Comparison of ENCODE assay signal across 1 cellular context in the genomic region with DNA sequence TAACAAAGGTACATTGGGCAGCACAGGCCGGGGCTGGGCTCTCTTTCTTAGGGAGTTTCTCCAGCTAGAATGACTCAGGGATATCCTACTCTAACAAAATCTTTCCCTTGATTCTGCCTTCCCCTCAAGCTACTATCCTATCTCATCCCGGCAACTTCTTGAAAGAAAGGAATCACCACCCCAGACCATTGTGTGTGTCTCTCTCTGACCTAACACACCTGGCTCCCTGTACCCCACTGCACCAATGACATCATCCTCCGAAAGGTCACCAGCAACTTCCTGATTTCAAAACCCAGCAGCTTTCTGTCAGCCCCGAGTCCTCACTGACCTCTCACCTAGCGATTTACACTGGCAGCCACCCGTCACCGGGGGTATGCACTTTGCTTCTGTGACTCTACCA.
TF ChIP-seq lines count a peak whose summit lies in the region.

No MANE protein-coding gene starts in this region.

TF ChIP-seq in HepG2, 621 proteins besides CTCF, POLR2A, EP300 and RAD21 (continued from another document and continues in another):
- TF ChIP-seq, protein P1, sequence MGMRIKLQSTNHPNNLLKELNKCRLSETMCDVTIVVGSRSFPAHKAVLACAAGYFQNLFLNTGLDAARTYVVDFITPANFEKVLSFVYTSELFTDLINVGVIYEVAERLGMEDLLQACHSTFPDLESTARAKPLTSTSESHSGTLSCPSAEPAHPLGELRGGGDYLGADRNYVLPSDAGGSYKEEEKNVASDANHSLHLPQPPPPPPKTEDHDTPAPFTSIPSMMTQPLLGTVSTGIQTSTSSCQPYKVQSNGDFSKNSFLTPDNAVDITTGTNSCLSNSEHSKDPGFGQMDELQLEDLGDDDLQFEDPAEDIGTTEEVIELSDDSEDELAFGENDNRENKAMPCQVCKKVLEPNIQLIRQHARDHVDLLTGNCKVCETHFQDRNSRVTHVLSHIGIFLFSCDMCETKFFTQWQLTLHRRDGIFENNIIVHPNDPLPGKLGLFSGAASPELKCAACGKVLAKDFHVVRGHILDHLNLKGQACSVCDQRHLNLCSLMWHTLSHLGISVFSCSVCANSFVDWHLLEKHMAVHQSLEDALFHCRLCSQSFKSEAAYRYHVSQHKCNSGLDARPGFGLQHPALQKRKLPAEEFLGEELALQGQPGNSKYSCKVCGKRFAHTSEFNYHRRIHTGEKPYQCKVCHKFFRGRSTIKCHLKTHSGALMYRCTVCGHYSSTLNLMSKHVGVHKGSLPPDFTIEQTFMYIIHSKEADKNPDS (CRISPR knock-in tag; IDR thresholded peaks at IDR 0.05): no peak
- TF ChIP-seq, protein P2, sequence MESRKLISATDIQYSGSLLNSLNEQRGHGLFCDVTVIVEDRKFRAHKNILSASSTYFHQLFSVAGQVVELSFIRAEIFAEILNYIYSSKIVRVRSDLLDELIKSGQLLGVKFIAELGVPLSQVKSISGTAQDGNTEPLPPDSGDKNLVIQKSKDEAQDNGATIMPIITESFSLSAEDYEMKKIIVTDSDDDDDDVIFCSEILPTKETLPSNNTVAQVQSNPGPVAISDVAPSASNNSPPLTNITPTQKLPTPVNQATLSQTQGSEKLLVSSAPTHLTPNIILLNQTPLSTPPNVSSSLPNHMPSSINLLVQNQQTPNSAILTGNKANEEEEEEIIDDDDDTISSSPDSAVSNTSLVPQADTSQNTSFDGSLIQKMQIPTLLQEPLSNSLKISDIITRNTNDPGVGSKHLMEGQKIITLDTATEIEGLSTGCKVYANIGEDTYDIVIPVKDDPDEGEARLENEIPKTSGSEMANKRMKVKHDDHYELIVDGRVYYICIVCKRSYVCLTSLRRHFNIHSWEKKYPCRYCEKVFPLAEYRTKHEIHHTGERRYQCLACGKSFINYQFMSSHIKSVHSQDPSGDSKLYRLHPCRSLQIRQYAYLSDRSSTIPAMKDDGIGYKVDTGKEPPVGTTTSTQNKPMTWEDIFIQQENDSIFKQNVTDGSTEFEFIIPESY (CRISPR knock-in tag; IDR thresholded peaks at IDR 0.05): peak; percentile 37; the same call in 1 of the 2 replicates
- TF ChIP-seq, protein P3, sequence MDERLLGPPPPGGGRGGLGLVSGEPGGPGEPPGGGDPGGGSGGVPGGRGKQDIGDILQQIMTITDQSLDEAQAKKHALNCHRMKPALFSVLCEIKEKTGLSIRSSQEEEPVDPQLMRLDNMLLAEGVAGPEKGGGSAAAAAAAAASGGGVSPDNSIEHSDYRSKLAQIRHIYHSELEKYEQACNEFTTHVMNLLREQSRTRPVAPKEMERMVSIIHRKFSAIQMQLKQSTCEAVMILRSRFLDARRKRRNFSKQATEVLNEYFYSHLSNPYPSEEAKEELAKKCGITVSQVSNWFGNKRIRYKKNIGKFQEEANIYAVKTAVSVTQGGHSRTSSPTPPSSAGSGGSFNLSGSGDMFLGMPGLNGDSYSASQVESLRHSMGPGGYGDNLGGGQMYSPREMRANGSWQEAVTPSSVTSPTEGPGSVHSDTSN (CRISPR knock-in tag; IDR thresholded peaks at IDR 0.05): no peak
- no peak for TF ChIP-seq ZNF703 (CRISPR knock-in tag; IDR thresholded peaks at IDR 0.05; ENCODE audit: borderline replicate concordance)
- TF ChIP-seq, protein P4, sequence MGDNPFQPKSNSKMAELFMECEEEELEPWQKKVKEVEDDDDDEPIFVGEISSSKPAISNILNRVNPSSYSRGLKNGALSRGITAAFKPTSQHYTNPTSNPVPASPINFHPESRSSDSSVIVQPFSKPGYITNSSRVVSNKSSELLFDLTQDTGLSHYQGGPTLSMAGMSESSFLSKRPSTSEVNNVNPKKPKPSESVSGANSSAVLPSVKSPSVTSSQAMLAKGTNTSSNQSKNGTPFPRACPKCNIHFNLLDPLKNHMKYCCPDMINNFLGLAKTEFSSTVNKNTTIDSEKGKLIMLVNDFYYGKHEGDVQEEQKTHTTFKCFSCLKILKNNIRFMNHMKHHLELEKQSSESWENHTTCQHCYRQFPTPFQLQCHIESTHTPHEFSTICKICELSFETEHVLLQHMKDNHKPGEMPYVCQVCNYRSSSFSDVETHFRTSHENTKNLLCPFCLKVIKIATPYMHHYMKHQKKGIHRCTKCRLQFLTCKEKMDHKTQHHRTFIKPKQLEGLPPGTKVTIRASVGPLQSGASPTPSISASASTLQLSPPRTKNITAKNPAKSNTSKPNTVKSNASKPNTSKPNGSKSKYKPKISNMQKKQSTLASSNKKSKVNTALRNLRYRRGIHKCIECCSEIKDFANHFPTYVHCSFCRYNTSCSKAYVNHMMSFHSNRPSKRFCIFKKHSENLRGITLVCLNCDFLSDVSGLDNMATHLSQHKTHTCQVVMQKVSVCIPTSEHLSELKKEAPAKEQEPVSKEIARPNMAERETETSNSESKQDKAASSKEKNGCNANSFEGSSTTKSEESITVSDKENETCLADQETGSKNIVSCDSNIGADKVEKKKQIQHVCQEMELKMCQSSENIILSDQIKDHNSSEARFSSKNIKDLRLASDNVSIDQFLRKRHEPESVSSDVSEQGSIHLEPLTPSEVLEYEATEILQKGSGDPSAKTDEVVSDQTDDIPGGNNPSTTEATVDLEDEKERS (CRISPR knock-in tag; IDR thresholded peaks at IDR 0.05): 0 out of 2 replicates have a peak, but pooled peaks have one; percentile 66
- TF ChIP-seq, protein P5, sequence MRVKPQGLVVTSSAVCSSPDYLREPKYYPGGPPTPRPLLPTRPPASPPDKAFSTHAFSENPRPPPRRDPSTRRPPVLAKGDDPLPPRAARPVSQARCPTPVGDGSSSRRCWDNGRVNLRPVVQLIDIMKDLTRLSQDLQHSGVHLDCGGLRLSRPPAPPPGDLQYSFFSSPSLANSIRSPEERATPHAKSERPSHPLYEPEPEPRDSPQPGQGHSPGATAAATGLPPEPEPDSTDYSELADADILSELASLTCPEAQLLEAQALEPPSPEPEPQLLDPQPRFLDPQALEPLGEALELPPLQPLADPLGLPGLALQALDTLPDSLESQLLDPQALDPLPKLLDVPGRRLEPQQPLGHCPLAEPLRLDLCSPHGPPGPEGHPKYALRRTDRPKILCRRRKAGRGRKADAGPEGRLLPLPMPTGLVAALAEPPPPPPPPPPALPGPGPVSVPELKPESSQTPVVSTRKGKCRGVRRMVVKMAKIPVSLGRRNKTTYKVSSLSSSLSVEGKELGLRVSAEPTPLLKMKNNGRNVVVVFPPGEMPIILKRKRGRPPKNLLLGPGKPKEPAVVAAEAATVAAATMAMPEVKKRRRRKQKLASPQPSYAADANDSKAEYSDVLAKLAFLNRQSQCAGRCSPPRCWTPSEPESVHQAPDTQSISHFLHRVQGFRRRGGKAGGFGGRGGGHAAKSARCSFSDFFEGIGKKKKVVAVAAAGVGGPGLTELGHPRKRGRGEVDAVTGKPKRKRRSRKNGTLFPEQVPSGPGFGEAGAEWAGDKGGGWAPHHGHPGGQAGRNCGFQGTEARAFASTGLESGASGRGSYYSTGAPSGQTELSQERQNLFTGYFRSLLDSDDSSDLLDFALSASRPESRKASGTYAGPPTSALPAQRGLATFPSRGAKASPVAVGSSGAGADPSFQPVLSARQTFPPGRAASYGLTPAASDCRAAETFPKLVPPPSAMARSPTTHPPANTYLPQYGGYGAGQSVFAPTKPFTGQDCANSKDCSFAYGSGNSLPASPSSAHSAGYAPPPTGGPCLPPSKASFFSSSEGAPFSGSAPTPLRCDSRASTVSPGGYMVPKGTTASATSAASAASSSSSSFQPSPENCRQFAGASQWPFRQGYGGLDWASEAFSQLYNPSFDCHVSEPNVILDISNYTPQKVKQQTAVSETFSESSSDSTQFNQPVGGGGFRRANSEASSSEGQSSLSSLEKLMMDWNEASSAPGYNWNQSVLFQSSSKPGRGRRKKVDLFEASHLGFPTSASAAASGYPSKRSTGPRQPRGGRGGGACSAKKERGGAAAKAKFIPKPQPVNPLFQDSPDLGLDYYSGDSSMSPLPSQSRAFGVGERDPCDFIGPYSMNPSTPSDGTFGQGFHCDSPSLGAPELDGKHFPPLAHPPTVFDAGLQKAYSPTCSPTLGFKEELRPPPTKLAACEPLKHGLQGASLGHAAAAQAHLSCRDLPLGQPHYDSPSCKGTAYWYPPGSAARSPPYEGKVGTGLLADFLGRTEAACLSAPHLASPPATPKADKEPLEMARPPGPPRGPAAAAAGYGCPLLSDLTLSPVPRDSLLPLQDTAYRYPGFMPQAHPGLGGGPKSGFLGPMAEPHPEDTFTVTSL (CRISPR knock-in tag; IDR thresholded peaks at IDR 0.05; ENCODE audit: borderline replicate concordance): no peak
- TF ChIP-seq CAMTA2 (CRISPR knock-in tag; IDR thresholded peaks at IDR 0.05; ENCODE audit: borderline replicate concordance): no peak
- TF ChIP-seq XBP1 (CRISPR knock-in tag; IDR thresholded peaks at IDR 0.05): no peak
- 0 out of 2 replicates have a peak, but pooled peaks have one; percentile 15 for TF ChIP-seq SPEN (CRISPR knock-in tag; IDR thresholded peaks at IDR 0.05; ENCODE audit: low read depth)
- TF ChIP-seq, protein P6, sequence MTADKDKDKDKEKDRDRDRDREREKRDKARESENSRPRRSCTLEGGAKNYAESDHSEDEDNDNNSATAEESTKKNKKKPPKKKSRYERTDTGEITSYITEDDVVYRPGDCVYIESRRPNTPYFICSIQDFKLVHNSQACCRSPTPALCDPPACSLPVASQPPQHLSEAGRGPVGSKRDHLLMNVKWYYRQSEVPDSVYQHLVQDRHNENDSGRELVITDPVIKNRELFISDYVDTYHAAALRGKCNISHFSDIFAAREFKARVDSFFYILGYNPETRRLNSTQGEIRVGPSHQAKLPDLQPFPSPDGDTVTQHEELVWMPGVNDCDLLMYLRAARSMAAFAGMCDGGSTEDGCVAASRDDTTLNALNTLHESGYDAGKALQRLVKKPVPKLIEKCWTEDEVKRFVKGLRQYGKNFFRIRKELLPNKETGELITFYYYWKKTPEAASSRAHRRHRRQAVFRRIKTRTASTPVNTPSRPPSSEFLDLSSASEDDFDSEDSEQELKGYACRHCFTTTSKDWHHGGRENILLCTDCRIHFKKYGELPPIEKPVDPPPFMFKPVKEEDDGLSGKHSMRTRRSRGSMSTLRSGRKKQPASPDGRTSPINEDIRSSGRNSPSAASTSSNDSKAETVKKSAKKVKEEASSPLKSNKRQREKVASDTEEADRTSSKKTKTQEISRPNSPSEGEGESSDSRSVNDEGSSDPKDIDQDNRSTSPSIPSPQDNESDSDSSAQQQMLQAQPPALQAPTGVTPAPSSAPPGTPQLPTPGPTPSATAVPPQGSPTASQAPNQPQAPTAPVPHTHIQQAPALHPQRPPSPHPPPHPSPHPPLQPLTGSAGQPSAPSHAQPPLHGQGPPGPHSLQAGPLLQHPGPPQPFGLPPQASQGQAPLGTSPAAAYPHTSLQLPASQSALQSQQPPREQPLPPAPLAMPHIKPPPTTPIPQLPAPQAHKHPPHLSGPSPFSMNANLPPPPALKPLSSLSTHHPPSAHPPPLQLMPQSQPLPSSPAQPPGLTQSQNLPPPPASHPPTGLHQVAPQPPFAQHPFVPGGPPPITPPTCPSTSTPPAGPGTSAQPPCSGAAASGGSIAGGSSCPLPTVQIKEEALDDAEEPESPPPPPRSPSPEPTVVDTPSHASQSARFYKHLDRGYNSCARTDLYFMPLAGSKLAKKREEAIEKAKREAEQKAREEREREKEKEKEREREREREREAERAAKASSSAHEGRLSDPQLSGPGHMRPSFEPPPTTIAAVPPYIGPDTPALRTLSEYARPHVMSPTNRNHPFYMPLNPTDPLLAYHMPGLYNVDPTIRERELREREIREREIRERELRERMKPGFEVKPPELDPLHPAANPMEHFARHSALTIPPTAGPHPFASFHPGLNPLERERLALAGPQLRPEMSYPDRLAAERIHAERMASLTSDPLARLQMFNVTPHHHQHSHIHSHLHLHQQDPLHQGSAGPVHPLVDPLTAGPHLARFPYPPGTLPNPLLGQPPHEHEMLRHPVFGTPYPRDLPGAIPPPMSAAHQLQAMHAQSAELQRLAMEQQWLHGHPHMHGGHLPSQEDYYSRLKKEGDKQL (CRISPR knock-in tag; IDR thresholded peaks at IDR 0.05; ENCODE audit: low read depth): no peak
- no peak for TF ChIP-seq RFX5 (IDR thresholded peaks at IDR 0.05; ENCODE audit: low read depth, low read length)
- TF ChIP-seq MEF2D (CRISPR knock-in tag; IDR thresholded peaks at IDR 0.05): peak; percentile 67; the same call in 1 of the 2 replicates
- TF ChIP-seq TOE1 (CRISPR knock-in tag; IDR thresholded peaks at IDR 0.05): no peak
- no peak for TF ChIP-seq REL (CRISPR knock-in tag; conservative IDR thresholded peaks at IDR 0.05)
- TF ChIP-seq, protein P7, sequence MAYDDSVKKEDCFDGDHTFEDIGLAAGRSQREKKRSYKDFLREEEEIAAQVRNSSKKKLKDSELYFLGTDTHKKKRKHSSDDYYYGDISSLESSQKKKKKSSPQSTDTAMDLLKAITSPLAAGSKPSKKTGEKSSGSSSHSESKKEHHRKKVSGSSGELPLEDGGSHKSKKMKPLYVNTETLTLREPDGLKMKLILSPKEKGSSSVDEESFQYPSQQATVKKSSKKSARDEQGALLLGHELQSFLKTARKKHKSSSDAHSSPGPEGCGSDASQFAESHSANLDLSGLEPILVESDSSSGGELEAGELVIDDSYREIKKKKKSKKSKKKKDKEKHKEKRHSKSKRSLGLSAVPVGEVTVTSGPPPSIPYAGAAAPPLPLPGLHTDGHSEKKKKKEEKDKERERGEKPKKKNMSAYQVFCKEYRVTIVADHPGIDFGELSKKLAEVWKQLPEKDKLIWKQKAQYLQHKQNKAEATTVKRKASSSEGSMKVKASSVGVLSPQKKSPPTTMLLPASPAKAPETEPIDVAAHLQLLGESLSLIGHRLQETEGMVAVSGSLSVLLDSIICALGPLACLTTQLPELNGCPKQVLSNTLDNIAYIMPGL (CRISPR knock-in tag; IDR thresholded peaks at IDR 0.05; ENCODE audit: borderline replicate concordance in 1 of 2, low read depth in 1 of 2): no peak
- TF ChIP-seq ZNF775 (CRISPR knock-in tag; IDR thresholded peaks at IDR 0.05; ENCODE audit: borderline replicate concordance): no peak
- TF ChIP-seq CENPT (CRISPR knock-in tag; IDR thresholded peaks at IDR 0.05; ENCODE audit: low read depth): no peak
- TF ChIP-seq, protein P8, sequence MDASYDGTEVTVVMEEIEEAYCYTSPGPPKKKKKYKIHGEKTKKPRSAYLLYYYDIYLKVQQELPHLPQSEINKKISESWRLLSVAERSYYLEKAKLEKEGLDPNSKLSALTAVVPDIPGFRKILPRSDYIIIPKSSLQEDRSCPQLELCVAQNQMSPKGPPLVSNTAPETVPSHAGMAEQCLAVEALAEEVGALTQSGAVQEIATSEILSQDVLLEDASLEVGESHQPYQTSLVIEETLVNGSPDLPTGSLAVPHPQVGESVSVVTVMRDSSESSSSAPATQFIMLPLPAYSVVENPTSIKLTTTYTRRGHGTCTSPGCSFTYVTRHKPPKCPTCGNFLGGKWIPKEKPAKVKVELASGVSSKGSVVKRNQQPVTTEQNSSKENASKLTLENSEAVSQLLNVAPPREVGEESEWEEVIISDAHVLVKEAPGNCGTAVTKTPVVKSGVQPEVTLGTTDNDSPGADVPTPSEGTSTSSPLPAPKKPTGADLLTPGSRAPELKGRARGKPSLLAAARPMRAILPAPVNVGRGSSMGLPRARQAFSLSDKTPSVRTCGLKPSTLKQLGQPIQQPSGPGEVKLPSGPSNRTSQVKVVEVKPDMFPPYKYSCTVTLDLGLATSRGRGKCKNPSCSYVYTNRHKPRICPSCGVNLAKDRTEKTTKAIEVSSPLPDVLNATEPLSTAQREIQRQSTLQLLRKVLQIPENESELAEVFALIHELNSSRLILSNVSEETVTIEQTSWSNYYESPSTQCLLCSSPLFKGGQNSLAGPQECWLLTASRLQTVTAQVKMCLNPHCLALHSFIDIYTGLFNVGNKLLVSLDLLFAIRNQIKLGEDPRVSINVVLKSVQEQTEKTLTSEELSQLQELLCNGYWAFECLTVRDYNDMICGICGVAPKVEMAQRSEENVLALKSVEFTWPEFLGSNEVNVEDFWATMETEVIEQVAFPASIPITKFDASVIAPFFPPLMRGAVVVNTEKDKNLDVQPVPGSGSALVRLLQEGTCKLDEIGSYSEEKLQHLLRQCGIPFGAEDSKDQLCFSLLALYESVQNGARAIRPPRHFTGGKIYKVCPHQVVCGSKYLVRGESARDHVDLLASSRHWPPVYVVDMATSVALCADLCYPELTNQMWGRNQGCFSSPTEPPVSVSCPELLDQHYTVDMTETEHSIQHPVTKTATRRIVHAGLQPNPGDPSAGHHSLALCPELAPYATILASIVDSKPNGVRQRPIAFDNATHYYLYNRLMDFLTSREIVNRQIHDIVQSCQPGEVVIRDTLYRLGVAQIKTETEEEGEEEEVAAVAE (CRISPR knock-in tag; IDR thresholded peaks at IDR 0.05; ENCODE audit: borderline replicate concordance): 0 out of 2 replicates have a peak, but pooled peaks have one; percentile 36
